ENCODE assay signal across 15 cellular contexts in the genomic region with DNA sequence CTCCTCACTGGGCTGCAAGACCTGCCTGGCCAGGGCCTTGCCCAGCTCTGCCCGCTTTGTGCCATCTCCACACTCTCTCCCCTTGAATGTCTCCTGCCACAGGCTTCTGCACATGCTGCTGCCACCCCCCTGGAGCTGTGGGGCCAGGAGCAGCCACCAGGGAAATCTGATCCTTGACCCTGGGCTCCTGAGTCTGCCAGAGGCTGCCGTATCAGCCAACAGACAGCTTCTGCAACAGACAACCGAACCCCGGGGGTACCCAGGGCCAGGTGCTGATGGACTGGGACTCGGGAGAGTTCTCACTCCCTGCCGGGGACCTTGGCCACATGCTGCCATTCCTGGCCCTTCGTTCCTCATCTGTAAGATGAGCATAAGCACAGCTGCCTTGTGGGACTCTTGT.
"Had no signal": no experiment of that assay in that cellular context is flagged by ENCODE, and none has a peak within 500 bp of the region (broad histone marks: within the 10 kb centered on the region; RNA-seq: fewer than 3 reads in every experiment).

No MANE protein-coding gene starts in this region.

- H3K27me3 ChIP-seq: pancreas, spleen, testis had no signal

- H3K4me3 Mint-ChIP-seq: activated naive CD4-positive, alpha-beta T cell treated with anti-CD3 and anti-CD28 coated beads for 36 hours; activated T-helper 17 cell treated with anti-CD3 and anti-CD28 coated beads, Interleukin-2, amount 50 U/mL, for 72 hours; stimulated activated naive CD8-positive, alpha-beta T cell treated with anti-CD3 and anti-CD28 coated beads, Interleukin-15, amount 100 ng/mL, for 72 hours; T-cell had no signal

- H3K9me3 ChIP-seq: pancreas, SK-N-SH, spleen, testis had no signal

- H3K27ac ChIP-seq: cardiac muscle cell, pancreas, spleen, testis had no signal

- DNase-seq: activated CD4-positive, alpha-beta T cell treated with anti-CD3 and anti-CD28 coated beads, Interleukin-2, amount 50 U/mL, for 4 hours; activated naive CD4-positive, alpha-beta T cell treated with anti-CD3 and anti-CD28 coated beads for 36 hours; dorsolateral prefrontal cortex; SK-N-SH; spleen; stimulated activated naive CD8-positive, alpha-beta T cell treated with anti-CD3 and anti-CD28 coated beads, Interleukin-15, amount 100 ng/mL, for 72 hours; T-cell; T-helper 9 cell; testis had no signal

- H3K27me3 Mint-ChIP-seq: T-cell had no signal

- H3K4me3 ChIP-seq: cardiac muscle cell, dorsolateral prefrontal cortex, pancreas, spleen, testis had no signal

- H3K36me3 Mint-ChIP-seq: T-cell had no signal

- FAIRE-seq: islet of Langerhans, pancreas had no signal

- H3K9ac ChIP-seq: SK-N-SH had no signal

- H3K36me3 ChIP-seq: cardiac muscle cell, pancreas, spleen had no signal

- H3K27ac Mint-ChIP-seq: activated naive CD4-positive, alpha-beta T cell treated with anti-CD3 and anti-CD28 coated beads for 36 hours; activated T-helper 17 cell treated with anti-CD3 and anti-CD28 coated beads, Interleukin-2, amount 50 U/mL, for 72 hours; stimulated activated naive CD8-positive, alpha-beta T cell treated with anti-CD3 and anti-CD28 coated beads, Interleukin-15, amount 100 ng/mL, for 72 hours had no signal

- ATAC-seq: activated CD4-positive, CD25-positive, alpha-beta regulatory T cell treated with anti-CD3 and anti-CD28 coated beads, Interleukin-2, amount 50 U/mL, for 24 hours; activated T-helper 17 cell treated with anti-CD3 and anti-CD28 coated beads, Interleukin-2, amount 50 U/mL, for 72 hours; pancreas; stimulated activated naive CD8-positive, alpha-beta T cell treated with anti-CD3 and anti-CD28 coated beads, Interleukin-15, amount 100 ng/mL, for 72 hours; T-cell had no signal

- H3K9me3 Mint-ChIP-seq: activated naive CD4-positive, alpha-beta T cell treated with anti-CD3 and anti-CD28 coated beads for 36 hours; activated T-helper 17 cell treated with anti-CD3 and anti-CD28 coated beads, Interleukin-2, amount 50 U/mL, for 72 hours; neural crest cell; stimulated activated naive CD8-positive, alpha-beta T cell treated with anti-CD3 and anti-CD28 coated beads, Interleukin-15, amount 100 ng/mL, for 72 hours; T-cell had no signal
